In genomic region chr15:98442901-98443300, GRCh38 we compare ENCODE assay signal across 10 cellular contexts.
"Had no signal": no experiment of that assay in that cellular context is flagged by ENCODE, and none has a peak within 500 bp of the region (broad histone marks: within the 10 kb centered on the region; RNA-seq: fewer than 3 reads in every experiment).

No MANE protein-coding gene starts in this region.

- DNase-seq: activated gamma-delta T cell had no signal

- H3K4me1 ChIP-seq: breast epithelium, heart left ventricle, pancreas, thyroid gland had no signal

- H3K9me3 Mint-ChIP-seq: activated CD4-positive, alpha-beta memory T cell treated with anti-CD3 and anti-CD28 coated beads for 36 hours; T-helper 2 cell treated with Interferon-gamma antibody and Interleukin-4, amounts not matched to agents 5 μg/mL and 100 μg/mL, for 36 hours had no signal

- H3K27ac Mint-ChIP-seq: activated CD4-positive, alpha-beta memory T cell treated with anti-CD3 and anti-CD28 coated beads for 36 hours; activated naive CD8-positive, alpha-beta T cell; nephron progenitor cell; T-helper 2 cell treated with Interferon-gamma antibody and Interleukin-4, amounts not matched to agents 5 μg/mL and 100 μg/mL, for 36 hours had no signal

- H3K27ac ChIP-seq: breast epithelium, heart left ventricle, pancreas, skin epidermis, thyroid gland had no signal

- H3K27me3 ChIP-seq: breast epithelium, pancreas, thyroid gland had no signal

- H3K36me3 Mint-ChIP-seq: activated CD4-positive, alpha-beta memory T cell treated with anti-CD3 and anti-CD28 coated beads for 36 hours; activated naive CD8-positive, alpha-beta T cell had no signal

- H3K4me3 Mint-ChIP-seq: activated CD4-positive, alpha-beta memory T cell treated with anti-CD3 and anti-CD28 coated beads for 36 hours; activated naive CD8-positive, alpha-beta T cell; nephron progenitor cell; T-helper 2 cell treated with Interferon-gamma antibody and Interleukin-4, amounts not matched to agents 5 μg/mL and 100 μg/mL, for 36 hours had no signal

- H3K9me3 ChIP-seq: breast epithelium, heart left ventricle, pancreas, thyroid gland had no signal

- H3K36me3 ChIP-seq: breast epithelium, heart left ventricle, pancreas, thyroid gland had no signal

- H3K4me3 ChIP-seq: breast epithelium, heart left ventricle, pancreas, skin epidermis, thyroid gland had no signal
